ENCODE assay signal across 21 cellular contexts in genomic region chr1:167995038-167995437, GRCh38.
"Had no signal": no experiment of that assay in that cellular context is flagged by ENCODE, and none has a peak within 500 bp of the region (broad histone marks: within the 10 kb centered on the region; RNA-seq: fewer than 3 reads in every experiment).

No MANE protein-coding gene starts in this region.

- H3K9me3 ChIP-seq: gastroesophageal sphincter, lower lobe of right lung, ovary, suprapubic skin, transverse colon, vagina had no signal

- DNase-seq: activated CD4-positive, alpha-beta memory T cell treated with anti-CD3 and anti-CD28 coated beads, Interleukin-2, amount 10 ng/mL, durations not matched to agents 7 days and 5 days; activated CD4-positive, alpha-beta T cell treated with anti-CD3 and anti-CD28 coated beads for 48 hours; activated CD4-positive, CD25-positive, alpha-beta regulatory T cell; activated naive CD4-positive, alpha-beta T cell treated with Interleukin-2 at 50 U/mL for 16 hours; activated naive CD8-positive, alpha-beta T cell treated with anti-CD3 and anti-CD28 coated beads, Interleukin-2, amount 10 ng/mL, durations not matched to agents 7 days and 5 days; activated T-cell treated with anti-CD3 and anti-CD28 coated beads, Interleukin-2, amount 50 U/mL, for 1 hour; amygdala; caudate nucleus; dorsolateral prefrontal cortex; immature natural killer cell; lower lobe of right lung; naive thymus-derived CD8-positive, alpha-beta T cell; ovary; stimulated activated CD4-positive, alpha-beta T cell treated with anti-CD3 and anti-CD28 coated beads, Interleukin-2, amount 100 ng/mL, for 24 hours; T1000; transverse colon had no signal

- H3K27me3 ChIP-seq: dorsolateral prefrontal cortex, gastroesophageal sphincter, ovary, suprapubic skin, transverse colon, vagina had no signal

- H3K4me1 ChIP-seq: lower lobe of right lung, suprapubic skin, transverse colon, vagina had no signal

- H3K4me3 ChIP-seq: dorsolateral prefrontal cortex, gastroesophageal sphincter, lower lobe of right lung, ovary, suprapubic skin, transverse colon, vagina had no signal

- H3K27ac ChIP-seq: epithelial cell of prostate, gastroesophageal sphincter, lower lobe of right lung, ovary, suprapubic skin, transverse colon, vagina had no signal

- ATAC-seq: activated T-helper 17 cell treated with anti-CD3 and anti-CD28 coated beads, Interleukin-2, amount 50 U/mL, for 72 hours; gastroesophageal sphincter; lower lobe of right lung; naive thymus-derived CD8-positive, alpha-beta T cell had no signal

- H3K36me3 ChIP-seq: ovary had no signal
